In genomic region chr4:112636688-112637551, GRCh38 we compare ENCODE assay signal across 8 cellular contexts. TPM values are rescaled to one million over a fixed set of nuclear protein-coding genes. Genes with fewer than 3 reads are reported as not detected.
DNase-seq lines count a peak whose midpoint lies in the region; ATAC-seq, FAIRE-seq and TF ChIP-seq lines count a peak whose summit lies in the region.

Gene LARP7, plus strand, starts transcription at chr4:112637143. Its CDS starts 7,527 bp downstream, at chr4:112644670.
Gene ZGRF1, minus strand, starts transcription at chr4:112636909. Its CDS starts 3,733 bp downstream, at chr4:112633176.

- no peaks in the 10 kb centered on the region for H3K4me1 ChIP-seq in NT2/D1 (ENCODE audit: insufficient read depth, insufficient read length)
- H3K4me1 ChIP-seq in mesodermal cell (ENCODE audit: control insufficient read depth, insufficient read depth, low read length, poor library complexity, severe bottlenecking), result peaks cover 4% of the 10 kb centered on the region

- peak; percentile 92 for DNase-seq in Calu3
- peak; percentile 28 to 98 (median 96) for DNase-seq in HUDEP-2 (lab: John Stamatoyannopoulos, UW; ENCODE audit: unreplicated experiment in 76 of 76)
- DNase-seq in NT2/D1 (ENCODE audit: low read depth, low spot score), result peak; percentile 94
- peak; percentile 97 for DNase-seq in activated CD8-positive, alpha-beta memory T cell treated with anti-CD3 and anti-CD28 coated beads, Interleukin-2, amount 50 U/mL, for 1 hour (ENCODE audit: extremely low read depth)
- peak; percentile 94 to 97 for DNase-seq in stimulated activated CD8-positive, alpha-beta memory T cell treated with anti-CD3 and anti-CD28 coated beads, Interleukin-15, amount 100 ng/mL, for 4 hours (ENCODE audit: low read depth in 2 of 2)

- H3K4me3 Mint-ChIP-seq in Calu3 (ENCODE audit: low read depth, unreplicated experiment), result no peak within 1 kb of the TSS

- H3K9me3 Mint-ChIP-seq in Calu3 (ENCODE audit: low read depth, unreplicated experiment), result no peaks in the 10 kb centered on the region

- CTCF ChIA-PET in Calu3 (lab: Charles Lee), result no interaction called here

- BruUV-seq in Calu3 (replicated peaks; lab: Mats Ljungman, UMichigan), result no TSS peak

- H3K36me3 ChIP-seq in NT2/D1 (ENCODE audit: insufficient read depth, insufficient read length, low read length), result peaks cover 32% of the 10 kb centered on the region
- peaks cover 6% of the 10 kb centered on the region for H3K36me3 ChIP-seq in mesodermal cell (ENCODE audit: control insufficient read depth, insufficient read depth, low read length)

- peak; percentile 99 for FAIRE-seq in endometrium (lab: Jason Lieb, UNC)

- WGBS in mesodermal cell (ENCODE audit: insufficient coverage in 2 of 2), 2 experiments, result 0% methylated on average over 60 to 63 of the region's 66 CpGs

- peak within 1 kb of the TSS; percentile 95 for H3K4me3 ChIP-seq in NT2/D1 (ENCODE audit: insufficient read length, low read depth)
- H3K4me3 ChIP-seq in mesodermal cell (ENCODE audit: extremely low read depth, insufficient read depth, low read length, poor library complexity, severe bottlenecking), result peak within 1 kb of the TSS; percentile 82

- peak within 1 kb of the TSS; percentile 83 for H3K9ac ChIP-seq in NT2/D1 (ENCODE audit: insufficient read length, low read depth)

- H3K27ac ChIP-seq in mesodermal cell (ENCODE audit: low read depth, low read length, severe bottlenecking), result peak within 1 kb of the TSS; percentile 97

- H3K4me1 Mint-ChIP-seq in Calu3 (ENCODE audit: low read depth, unreplicated experiment), result no peaks in the 10 kb centered on the region

- no peaks in the 10 kb centered on the region for H3K27me3 Mint-ChIP-seq in Calu3 (ENCODE audit: unreplicated experiment)

- intact Hi-C loops in Calu3 (cut with micrococcal nuclease; ENCODE audit: unreplicated experiment), result no loop called here

- TF ChIP-seq CTCF in Calu3 (IDR thresholded peaks at IDR 0.05; ENCODE audit: unreplicated experiment), result no peak

- no peaks in the 10 kb centered on the region for H3K36me3 Mint-ChIP-seq in Calu3 (ENCODE audit: insufficient read depth, unreplicated experiment)

- no peaks in the 10 kb centered on the region for H3K27me3 ChIP-seq in NT2/D1 (ENCODE audit: insufficient read depth, insufficient read length)

- no peaks in the 10 kb centered on the region for H3K9me3 ChIP-seq in NT2/D1 (ENCODE audit: insufficient read depth, low read length)
- no peaks in the 10 kb centered on the region for H3K9me3 ChIP-seq in mesodermal cell (ENCODE audit: control insufficient read depth, low read length)

- H3K27ac Mint-ChIP-seq in Calu3 (ENCODE audit: unreplicated experiment), result no peak within 1 kb of the TSS

- ATAC-seq in GM21381 (IDR thresholded peaks at IDR 0.05; ENCODE audit: unreplicated experiment), result peak; percentile 91

RNA-seq across cellular contexts. Expression of gene LARP7, which starts in this region (rescaled TPM):
- total RNA-seq in Calu3 (2022), result 22.6 and 27.4 TPM in 2 replicates
- polyA plus RNA-seq in mesodermal cell (2013, experiment 1 of 2), result 49.1 TPM
- 76.0 TPM for polyA plus RNA-seq in mesodermal cell (2013, experiment 2 of 2)

RNA-seq across cellular contexts. Expression of gene ZGRF1, which starts in this region (rescaled TPM):
- total RNA-seq in Calu3 (2022), result 10.5 and 12.6 TPM in 2 replicates
- 12.6 TPM for polyA plus RNA-seq in mesodermal cell (2013, experiment 1 of 2)
- polyA plus RNA-seq in mesodermal cell (2013, experiment 2 of 2), result 14.5 TPM

Comparison
In these comparisons a context has a peak if more than half of its experiments do, and no peak if none do; other contexts are left out.
1. Peak in every context shown above with its lines: DNase-seq, ATAC-seq, H3K4me3 ChIP-seq and H3K27ac ChIP-seq.